Comparison of ENCODE assay signal across 8 cellular contexts in the genomic region with DNA sequence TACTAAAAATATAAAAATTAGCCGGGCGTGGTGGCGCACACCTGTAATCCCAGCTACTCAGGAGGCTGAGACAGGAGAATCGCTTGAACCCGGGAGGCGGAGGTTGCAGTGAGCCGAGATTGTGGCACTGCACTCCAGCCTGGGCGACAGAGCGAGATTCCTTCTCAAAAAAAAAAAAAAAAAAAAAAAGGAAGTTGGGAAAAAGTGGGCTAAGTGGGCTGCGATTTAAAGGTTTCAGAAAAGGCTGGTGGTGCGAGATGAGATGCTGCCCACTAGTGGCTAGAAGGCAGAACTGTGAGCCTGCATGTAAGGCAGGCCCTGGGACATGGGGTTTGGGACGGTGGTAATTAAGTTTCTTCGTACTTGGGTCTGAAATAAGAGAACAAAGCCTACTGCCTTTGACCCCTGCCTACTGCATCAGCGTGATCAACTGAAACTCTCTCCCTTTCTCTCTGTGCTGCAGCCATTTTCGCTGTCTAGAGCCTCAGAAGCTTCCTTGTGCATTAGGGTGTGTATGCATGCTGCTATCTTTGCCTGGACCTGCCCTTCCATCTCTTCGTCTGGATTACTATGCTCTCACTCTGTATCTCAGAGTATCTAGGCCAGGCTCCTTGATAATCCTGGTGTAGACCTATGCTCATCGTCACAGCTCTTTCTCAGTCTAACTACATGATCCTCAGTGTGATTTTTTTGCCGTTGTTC. TPM values are rescaled to one million over a fixed set of nuclear protein-coding genes. Genes with fewer than 3 reads are reported as not detected.
A peak's percentile ranks its signal among the peaks of the same experiment; 100 is the strongest.
DNase-seq lines count a peak whose midpoint lies in the region; ATAC-seq, FAIRE-seq and TF ChIP-seq lines count a peak whose summit lies in the region.

No MANE protein-coding gene starts in this region.

- ATAC-seq in Panc1 (peak; percentile 63; the same call in 1 of the 2 replicates), GM18511 (IDR thresholded peaks at IDR 0.05; ENCODE audit: unreplicated experiment) (no peak), GM19035 (IDR thresholded peaks at IDR 0.05; ENCODE audit: unreplicated experiment) (no peak)
- peak; percentile 63 to 68 for ATAC-seq in activated T-cell treated with anti-CD3 and anti-CD28 coated beads, Interleukin-2, amount 50 U/mL, for 72 hours (replicated peaks in 1 of 2)

- no peak overlapping the region for H3K9ac ChIP-seq in neural progenitor cell

- H2AFZ ChIP-seq in neural progenitor cell (replicated peaks), result no peak overlapping the region

- H4K20me1 ChIP-seq in neural progenitor cell (ENCODE audit: low read depth), result no peaks in the 10 kb centered on the region

- peaks cover 21% of the 10 kb centered on the region for H3K27me3 Mint-ChIP-seq in activated T-cell treated with anti-CD3 and anti-CD28 coated beads, Interleukin-2, amount 50 U/mL, for 72 hours (ENCODE audit: low read depth)
- H3K27me3 Mint-ChIP-seq in neural progenitor cell (ENCODE audit: insufficient read depth, low read depth), result peaks cover 13% of the 10 kb centered on the region

- H3K4me3 ChIP-seq in Panc1 (ENCODE audit: low read depth in 2 of 2, low read length in 2 of 2) (no peak overlapping the region), neural progenitor cell (no peak overlapping the region)

- BruUV-seq in Panc1 (replicated peaks; lab: Mats Ljungman, UMichigan), result no TSS peak

- DNase-seq in D721Med (ENCODE audit: insufficient read length, low spot score) (peak; percentile 73), HTR-8/SVneo (ENCODE audit: insufficient read length, low spot score) (peak; percentile 79), Panc1 (ENCODE audit: low read depth, low spot score) (no peak), fibroblast of peridontal ligament (ENCODE audit: extremely low read depth) (peak; percentile 70), neural progenitor cell (ENCODE audit: low spot score) (peak; percentile 80)
- DNase-seq in activated T-cell treated with anti-CD3 and anti-CD28 coated beads, Interleukin-2, amount 50 U/mL, for 72 hours, result peak; percentile 60 to 61

- H3K27ac ChIP-seq in Panc1 (ENCODE audit: low read length), result no peak overlapping the region
- no peak overlapping the region for H3K27ac ChIP-seq in neural progenitor cell

- no peak overlapping the region for H3K27ac Mint-ChIP-seq in activated T-cell treated with anti-CD3 and anti-CD28 coated beads, Interleukin-2, amount 50 U/mL, for 72 hours
- H3K27ac Mint-ChIP-seq in neural progenitor cell, result no peak overlapping the region

- H3K4me1 ChIP-seq in Panc1 (ENCODE audit: control insufficient read depth, insufficient read depth, low read length) (no peaks in the 10 kb centered on the region; the same call in 1 of the 2 replicates), neural progenitor cell (peaks cover 3% of the 10 kb centered on the region)

- in situ Hi-C loops in Panc1 (cut with HindIII; ENCODE audit: low pct_unique_long_range_greater_than_20kb, low sequenced_read_pairs), result no loop called here

- CTCF ChIA-PET in Panc1 (lab: Charles Lee), result interaction anchor here (0.6 to 1.4 kb wide), 11 partner anchors 11 to 1029 kb away, joined by 3 to 17 read pairs (median 7); no protein-coding TSS in a partner anchor

- no peak overlapping the region for H3K4me2 ChIP-seq in neural progenitor cell

- H3K36me3 Mint-ChIP-seq in activated T-cell treated with anti-CD3 and anti-CD28 coated beads, Interleukin-2, amount 50 U/mL, for 72 hours (ENCODE audit: insufficient read depth in 2 of 2), result no peaks in the 10 kb centered on the region
- no peaks in the 10 kb centered on the region for H3K36me3 Mint-ChIP-seq in neural progenitor cell

- H3K79me2 ChIP-seq in neural progenitor cell (ENCODE audit: low read depth), result no peaks in the 10 kb centered on the region

- peaks cover 30% of the 10 kb centered on the region for H3K27me3 ChIP-seq in Panc1 (ENCODE audit: control insufficient read depth, insufficient read depth, low read length)
- peaks cover 16% of the 10 kb centered on the region for H3K27me3 ChIP-seq in neural progenitor cell

- TF ChIP-seq CTCF in D721Med (IDR thresholded peaks at IDR 0.05; ENCODE audit: insufficient read depth, missing control alignments) (peak; percentile 99), Panc1 (IDR thresholded peaks at IDR 0.05) (peak; percentile 95), neural progenitor cell (IDR thresholded peaks at IDR 0.05) (peak; percentile 78)

- intact Hi-C loops in Panc1 (cut with micrococcal nuclease; ENCODE audit: unreplicated experiment), result no loop called here

- H3K9me3 Mint-ChIP-seq in activated T-cell treated with anti-CD3 and anti-CD28 coated beads, Interleukin-2, amount 50 U/mL, for 72 hours, result no peaks in the 10 kb centered on the region
- H3K9me3 Mint-ChIP-seq in neural progenitor cell, result no peaks in the 10 kb centered on the region

- no peak overlapping the region for H3K4me3 Mint-ChIP-seq in activated T-cell treated with anti-CD3 and anti-CD28 coated beads, Interleukin-2, amount 50 U/mL, for 72 hours
- no peak overlapping the region for H3K4me3 Mint-ChIP-seq in neural progenitor cell

- peaks cover 22% of the 10 kb centered on the region for H3K4me1 Mint-ChIP-seq in activated T-cell treated with anti-CD3 and anti-CD28 coated beads, Interleukin-2, amount 50 U/mL, for 72 hours (ENCODE audit: low read depth)
- H3K4me1 Mint-ChIP-seq in neural progenitor cell, result peaks cover 25% of the 10 kb centered on the region

- H3K9me3 ChIP-seq in Panc1 (ENCODE audit: control insufficient read depth, insufficient read depth, low read depth, low read length), result no peaks in the 10 kb centered on the region
- no peaks in the 10 kb centered on the region for H3K9me3 ChIP-seq in neural progenitor cell (ENCODE audit: low read depth)

- H3F3A ChIP-seq in neural progenitor cell (ENCODE audit: low read depth), result no peaks in the 10 kb centered on the region

- FAIRE-seq in D721Med (lab: Jason Lieb, UNC), result no peak
- no peak for FAIRE-seq in HTR-8/SVneo (lab: Jason Lieb, UNC)

- H3K36me3 ChIP-seq in Panc1 (ENCODE audit: control insufficient read depth, insufficient read depth, low read length) (no peaks in the 10 kb centered on the region), neural progenitor cell (no peaks in the 10 kb centered on the region)

- POLR2A ChIA-PET in Panc1 (lab: Charles Lee), result interaction anchor here (0.7 kb wide), 1 partner anchor 137 kb away, joined by 10 read pairs; the partner anchor contains the start of gene PRELP

RNA-seq across cellular contexts. Expression of gene FMOD, which starts 12.4 kb away (rescaled TPM):
- total RNA-seq in Panc1 (2021; ENCODE audit: unreplicated experiment) (not detected), neural progenitor cell (ENCODE audit: low replicate concordance) (0.19 TPM in 1 of 2 replicates, not detected in the other)
- not detected for polyA plus RNA-seq in Panc1 (2012; ENCODE audit: insufficient read length)
- total RNA-seq in activated T-cell treated with anti-CD3 and anti-CD28 coated beads, Interleukin-2, amount 50 U/mL, for 72 hours, result 1 to 10 TPM in 1 of 2 donors, under 1 TPM in 1; 1.00 to 2.2 TPM

RNA-seq across cellular contexts. Expression of gene BTG2, which starts 33.2 kb away (rescaled TPM):
- 6.1 TPM for total RNA-seq in Panc1 (2021; ENCODE audit: unreplicated experiment)
- 1.5 TPM for polyA plus RNA-seq in Panc1 (2012; ENCODE audit: insufficient read length)
- 100 to 1,000 TPM; 138 to 153 TPM for total RNA-seq in activated T-cell treated with anti-CD3 and anti-CD28 coated beads, Interleukin-2, amount 50 U/mL, for 72 hours
- 26.5 and 47.6 TPM in 2 replicates for total RNA-seq in neural progenitor cell (ENCODE audit: low replicate concordance)

Comparison
In these comparisons a context has a peak if more than half of its experiments do, and no peak if none do; other contexts are left out.
1. ATAC-seq: peak in Panc1 (single experiment) and activated T-cell treated with anti-CD3 and anti-CD28 coated beads, Interleukin-2, amount 50 U/mL, for 72 hours (2 of 2); none in GM18511 (single experiment) and GM19035 (single experiment).
2. Peak in every context shown above with its lines, with median percentiles within 50 percentile points of each other: CTCF ChIP-seq.